9 cellular contexts compared by ENCODE assay signal in genomic region chr1:36109041-36109679, GRCh38. TPM values are rescaled to one million over a fixed set of nuclear protein-coding genes. Genes with fewer than 3 reads are reported as not detected.
DNase-seq lines count a peak whose midpoint lies in the region; ATAC-seq and TF ChIP-seq lines count a peak whose summit lies in the region.
"Had no signal": no experiment of that assay in that cellular context is flagged by ENCODE, and none has a peak within 500 bp of the region (broad histone marks: within the 10 kb centered on the region; RNA-seq: fewer than 3 reads in every experiment).

No MANE protein-coding gene starts in this region.

- TF ChIP-seq CTCF in HCT116 (IDR thresholded peaks at IDR 0.05 in 2 of 3, conservative IDR thresholded peaks at IDR 0.05 in 1 of 3; ENCODE audit: borderline replicate concordance in 1 of 3, insufficient read depth in 1 of 3, low read depth in 2 of 3, low read length in 2 of 3) (no peak), left ventricle myocardium inferior (IDR thresholded peaks at IDR 0.05; ENCODE audit: borderline replicate concordance) (no peak)

- intact Hi-C loops in HCT116 (cut with micrococcal nuclease): loop anchor here (10.0 kb wide), 1 partner anchor 446 kb away; no protein-coding TSS in a partner anchor
- intact Hi-C loops in left ventricle myocardium inferior (cut with micrococcal nuclease): no loop called here

- H3K27me3 ChIP-seq in HCT116 (ENCODE audit: insufficient read depth, low read length) (no peaks in the 10 kb centered on the region), skeletal muscle satellite cell (ENCODE audit: control insufficient read depth, insufficient read depth, low read length) (no peaks in the 10 kb centered on the region), left ventricle myocardium inferior (ENCODE audit: low read depth) (no peaks in the 10 kb centered on the region)

- H3K4me1 Mint-ChIP-seq in T-helper 2 cell treated with Interferon-gamma antibody and Interleukin-4, amounts not matched to agents 5 μg/mL and 100 μg/mL, for 36 hours (ENCODE audit: low read depth): peaks cover 17% of the 10 kb centered on the region
- H3K4me1 Mint-ChIP-seq in central memory CD8-positive, alpha-beta T cell: peaks cover 6% of the 10 kb centered on the region

- POLR2A ChIA-PET in HCT116 (lab: Charles Lee): interaction anchor here (0.7 kb wide), 1 partner anchor 36 kb away, joined by 3 read pairs; no protein-coding TSS in a partner anchor

- no peak overlapping the region for H2AFZ ChIP-seq in HCT116 (ENCODE audit: low read depth, low read length, poor library complexity, severe bottlenecking)

- no peaks in the 10 kb centered on the region for H3K36me3 Mint-ChIP-seq in T-helper 2 cell treated with Interferon-gamma antibody and Interleukin-4, amounts not matched to agents 5 μg/mL and 100 μg/mL, for 36 hours (ENCODE audit: low read depth)
- H3K36me3 Mint-ChIP-seq in central memory CD8-positive, alpha-beta T cell (ENCODE audit: insufficient read depth): peaks cover 2% of the 10 kb centered on the region

- no peak overlapping the region for H3K9ac ChIP-seq in HCT116 (ENCODE audit: low read length)
- peak overlapping the region; percentile 36 for H3K9ac ChIP-seq in skeletal muscle satellite cell (ENCODE audit: low read depth, low read length)

- no peaks in the 10 kb centered on the region for H3K9me3 ChIP-seq in HCT116 (ENCODE audit: control insufficient read depth in 1 of 2, insufficient read depth in 1 of 2, low read depth in 1 of 2, low read length in 2 of 2)
- H3K9me3 ChIP-seq in skeletal muscle satellite cell (replicated peaks; ENCODE audit: low read length): no peaks in the 10 kb centered on the region
- H3K9me3 ChIP-seq in left ventricle myocardium inferior (replicated peaks): no peaks in the 10 kb centered on the region

- no peak for TF ChIP-seq RAD21 in HCT116 (IDR thresholded peaks at IDR 0.05; ENCODE audit: low read depth)

- no peaks in the 10 kb centered on the region for H3K9me3 Mint-ChIP-seq in T-helper 2 cell treated with Interferon-gamma antibody and Interleukin-4, amounts not matched to agents 5 μg/mL and 100 μg/mL, for 36 hours
- no peaks in the 10 kb centered on the region for H3K9me3 Mint-ChIP-seq in central memory CD8-positive, alpha-beta T cell

- no peaks in the 10 kb centered on the region for H4K20me1 ChIP-seq in HCT116 (ENCODE audit: insufficient read depth)

- no peaks in the 10 kb centered on the region for H3K9me2 ChIP-seq in HCT116 (ENCODE audit: insufficient read depth)

- no peaks in the 10 kb centered on the region for H3K27me3 Mint-ChIP-seq in T-helper 2 cell treated with Interferon-gamma antibody and Interleukin-4, amounts not matched to agents 5 μg/mL and 100 μg/mL, for 36 hours (ENCODE audit: low read depth)
- H3K27me3 Mint-ChIP-seq in central memory CD8-positive, alpha-beta T cell: no peaks in the 10 kb centered on the region

- peaks cover 2 to 9% of the 10 kb centered on the region in 2 experiments; a peak in 3 of 4 replicates for H3K4me1 ChIP-seq in HCT116 (ENCODE audit: control insufficient read depth in 1 of 2, insufficient read depth in 2 of 2, low read length in 2 of 2)
- H3K4me1 ChIP-seq in skeletal muscle satellite cell (ENCODE audit: control insufficient read depth, insufficient read depth, low read length): peaks cover 17% of the 10 kb centered on the region
- no peaks in the 10 kb centered on the region for H3K4me1 ChIP-seq in left ventricle myocardium inferior

- DNase-seq in HCT116 (ENCODE audit: low read depth, low spot score) (no peak), left ventricle myocardium inferior (no peak), GDM1 (lab: John Stamatoyannopoulos, UW) (no peak)
- DNase-seq in T-helper 2 cell treated with Interferon-gamma antibody and Interleukin-4, amounts not matched to agents 5 μg/mL and 100 μg/mL, for 36 hours (ENCODE audit: low spot score): no peak
- DNase-seq in central memory CD8-positive, alpha-beta T cell (ENCODE audit: low spot score in 2 of 2): no peak
- DNase-seq: NCI-H2107 had no signal

- BruUV-seq in HCT116 (replicated peaks; lab: Mats Ljungman, UMichigan): no TSS peak

- H3K36me3 ChIP-seq in HCT116 (ENCODE audit: control insufficient read depth in 1 of 2, insufficient read depth in 2 of 2, low read length in 2 of 2) (no peaks in the 10 kb centered on the region), skeletal muscle satellite cell (ENCODE audit: insufficient read depth, low read length) (no peaks in the 10 kb centered on the region), left ventricle myocardium inferior (no peaks in the 10 kb centered on the region)

- ATAC-seq in HCT116 (peak; percentile 66), HG02759 (IDR thresholded peaks at IDR 0.05; ENCODE audit: unreplicated experiment) (no peak), HG03135 (IDR thresholded peaks at IDR 0.05; ENCODE audit: unreplicated experiment) (no peak)
- ATAC-seq in central memory CD8-positive, alpha-beta T cell (replicated peaks; ENCODE audit: extremely low read depth, poor library complexity, severe bottlenecking): peak; percentile 97

- H3K4me2 ChIP-seq in HCT116 (ENCODE audit: low read length): peak overlapping the region; percentile 32
- peak overlapping the region; percentile 34 for H3K4me2 ChIP-seq in skeletal muscle satellite cell (ENCODE audit: low read length)

- H3K79me2 ChIP-seq in HCT116 (ENCODE audit: insufficient read depth, low read length): no peaks in the 10 kb centered on the region

- peak overlapping the region; percentile 30 for H3K4me3 Mint-ChIP-seq in T-helper 2 cell treated with Interferon-gamma antibody and Interleukin-4, amounts not matched to agents 5 μg/mL and 100 μg/mL, for 36 hours
- H3K4me3 Mint-ChIP-seq in central memory CD8-positive, alpha-beta T cell: no peak overlapping the region

- H3K27ac Mint-ChIP-seq in T-helper 2 cell treated with Interferon-gamma antibody and Interleukin-4, amounts not matched to agents 5 μg/mL and 100 μg/mL, for 36 hours: peak overlapping the region; percentile 71
- peak overlapping the region; percentile 54 for H3K27ac Mint-ChIP-seq in central memory CD8-positive, alpha-beta T cell (ENCODE audit: low read depth)

- RAD21 ChIA-PET in HCT116 (lab: Charles Lee; ENCODE audit: low non-redundant PET in 1 of 2, low total read pairs in 2 of 2, uncharacterized antibody in 2 of 2, unreplicated experiment in 2 of 2): no interaction called here

- no peak for TF ChIP-seq POLR2A in HCT116 (IDR thresholded peaks at IDR 0.05; ENCODE audit: borderline replicate concordance, extremely low read depth, insufficient read depth, insufficient read length)

- no peak overlapping the region for H3K27ac ChIP-seq in HCT116 (ENCODE audit: low read depth, low read length)
- no peak overlapping the region for H3K27ac ChIP-seq in left ventricle myocardium inferior (replicated peaks)

- CTCF ChIA-PET in HCT116 (lab: Charles Lee): interaction anchor here (1.2 kb wide), 1 partner anchor 26 kb away, joined by 6 read pairs; no protein-coding TSS in a partner anchor

- H3K4me3 ChIP-seq in HCT116 (replicated peaks in 1 of 2; ENCODE audit: low read depth in 1 of 2, low read length in 2 of 2) (no peak overlapping the region), skeletal muscle satellite cell (ENCODE audit: low read length) (no peak overlapping the region), left ventricle myocardium inferior (no peak overlapping the region)

TF ChIP-seq in HCT116, 20 proteins besides CTCF, POLR2A, EP300 and RAD21 (continues in another document):
- TF ChIP-seq, protein P1, sequence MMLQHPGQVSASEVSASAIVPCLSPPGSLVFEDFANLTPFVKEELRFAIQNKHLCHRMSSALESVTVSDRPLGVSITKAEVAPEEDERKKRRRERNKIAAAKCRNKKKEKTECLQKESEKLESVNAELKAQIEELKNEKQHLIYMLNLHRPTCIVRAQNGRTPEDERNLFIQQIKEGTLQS (IDR thresholded peaks at IDR 0.05): no peak
- no peak for TF ChIP-seq JUND (IDR thresholded peaks at IDR 0.05)
- TF ChIP-seq EZH2phosphoT487 (IDR thresholded peaks at IDR 0.05; ENCODE audit: borderline replicate concordance): no peak
- no peak for TF ChIP-seq CEBPB (IDR thresholded peaks at IDR 0.05; ENCODE audit: low read depth)
- no peak for TF ChIP-seq FOSL1 (IDR thresholded peaks at IDR 0.05; ENCODE audit: low read depth)
- no peak for TF ChIP-seq CBX3 (IDR thresholded peaks at IDR 0.05; ENCODE audit: low read depth)
- TF ChIP-seq, protein P2, sequence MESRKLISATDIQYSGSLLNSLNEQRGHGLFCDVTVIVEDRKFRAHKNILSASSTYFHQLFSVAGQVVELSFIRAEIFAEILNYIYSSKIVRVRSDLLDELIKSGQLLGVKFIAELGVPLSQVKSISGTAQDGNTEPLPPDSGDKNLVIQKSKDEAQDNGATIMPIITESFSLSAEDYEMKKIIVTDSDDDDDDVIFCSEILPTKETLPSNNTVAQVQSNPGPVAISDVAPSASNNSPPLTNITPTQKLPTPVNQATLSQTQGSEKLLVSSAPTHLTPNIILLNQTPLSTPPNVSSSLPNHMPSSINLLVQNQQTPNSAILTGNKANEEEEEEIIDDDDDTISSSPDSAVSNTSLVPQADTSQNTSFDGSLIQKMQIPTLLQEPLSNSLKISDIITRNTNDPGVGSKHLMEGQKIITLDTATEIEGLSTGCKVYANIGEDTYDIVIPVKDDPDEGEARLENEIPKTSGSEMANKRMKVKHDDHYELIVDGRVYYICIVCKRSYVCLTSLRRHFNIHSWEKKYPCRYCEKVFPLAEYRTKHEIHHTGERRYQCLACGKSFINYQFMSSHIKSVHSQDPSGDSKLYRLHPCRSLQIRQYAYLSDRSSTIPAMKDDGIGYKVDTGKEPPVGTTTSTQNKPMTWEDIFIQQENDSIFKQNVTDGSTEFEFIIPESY (IDR thresholded peaks at IDR 0.05; ENCODE audit: extremely low read depth, insufficient replicate concordance, low read length): no peak
- TF ChIP-seq ZNF274 (IDR thresholded peaks at IDR 0.05; ENCODE audit: low read depth, low read length): no peak

RNA-seq across cellular contexts. Expression of gene COL8A2, which starts 15.9 kb away (rescaled TPM):
- total RNA-seq in HCT116 (2021; ENCODE audit: unreplicated experiment) (0.05 TPM), left ventricle myocardium inferior (1.2 TPM)
- polyA plus RNA-seq in HCT116 (2012): 0.01 TPM in 1 of 2 replicates, not detected in the other
- 1.0 and 1.3 TPM in 2 replicates for total RNA-seq in skeletal muscle satellite cell (2012; rRNA removed)

RNA-seq across cellular contexts. Expression of gene ADPRS, which starts 20.5 kb away (rescaled TPM):
- total RNA-seq in HCT116 (2021; ENCODE audit: unreplicated experiment): 28.2 TPM
- polyA plus RNA-seq in HCT116 (2012): 25.4 and 28.9 TPM in 2 replicates
- 22.1 and 23.8 TPM in 2 replicates for total RNA-seq in skeletal muscle satellite cell (2012; rRNA removed)
- 17.8 TPM for total RNA-seq in left ventricle myocardium inferior

RNA-seq across cellular contexts. Expression of gene TEKT2, which starts 25.3 kb away (rescaled TPM):
- not detected for total RNA-seq in HCT116 (2021; ENCODE audit: unreplicated experiment)
- polyA plus RNA-seq in HCT116 (2012): 0.04 and 0.24 TPM in 2 replicates
- not detected in 2 replicates for total RNA-seq in skeletal muscle satellite cell (2012; rRNA removed)
- total RNA-seq in left ventricle myocardium inferior: not detected

RNA-seq across cellular contexts. Expression of gene TRAPPC3, which starts 40.1 kb away (rescaled TPM):
- total RNA-seq in HCT116 (2021; ENCODE audit: unreplicated experiment) (64.6 TPM), left ventricle myocardium inferior (54.6 TPM)
- polyA plus RNA-seq in HCT116 (2012): 66.4 and 70.0 TPM in 2 replicates
- total RNA-seq in skeletal muscle satellite cell (2012; rRNA removed): 78.2 and 95.8 TPM in 2 replicates

RNA-seq across cellular contexts. Expression of gene MAP7D1, which starts 46.8 kb away (rescaled TPM):
- 71.8 TPM for total RNA-seq in HCT116 (2021; ENCODE audit: unreplicated experiment)
- 36.3 and 43.4 TPM in 2 replicates for polyA plus RNA-seq in HCT116 (2012)
- 94.8 and 187 TPM in 2 replicates for total RNA-seq in skeletal muscle satellite cell (2012; rRNA removed)
- total RNA-seq in left ventricle myocardium inferior: 363 TPM

Comparison
In these comparisons a context has a peak if more than half of its experiments do, and no peak if none do; other contexts are left out.
1. ATAC-seq: peak in HCT116 (single experiment) and central memory CD8-positive, alpha-beta T cell (single experiment); none in HG02759 (single experiment) and HG03135 (single experiment).